12 cellular contexts compared by ENCODE assay signal in genomic region chr14:99229654-99230215, GRCh38. TPM values are rescaled to one million over a fixed set of nuclear protein-coding genes. Genes with fewer than 3 reads are reported as not detected.
DNase-seq lines count a peak whose midpoint lies in the region; ATAC-seq lines count a peak whose summit lies in the region.
"Had no signal": no experiment of that assay in that cellular context is flagged by ENCODE, and none has a peak within 500 bp of the region (broad histone marks: within the 10 kb centered on the region; RNA-seq: fewer than 3 reads in every experiment).

No MANE protein-coding gene starts in this region.

- no peak overlapping the region for H2BK5ac ChIP-seq in mesendoderm (ENCODE audit: low read length)

- CTCF ChIA-PET in activated CD4-positive, alpha-beta memory T cell treated with anti-CD3 and anti-CD28 coated beads, Interleukin-2, amount 10 ng/mL, durations not matched to agents 7 days and 5 days (lab: Charles Lee) = interaction anchor here (0.6 to 16.6 kb wide), 23 partner anchors 8 to 1252 kb away, joined by 3 to 214 read pairs (median 4); no protein-coding TSS in a partner anchor

- H3K4me2 ChIP-seq in mesendoderm (ENCODE audit: low read length) = no peak overlapping the region

- no peak overlapping the region for H3K23ac ChIP-seq in mesendoderm (ENCODE audit: low read length)

- no peak overlapping the region for H2BK15ac ChIP-seq in mesendoderm (replicated peaks; ENCODE audit: low read depth)

- no peaks in the 10 kb centered on the region for H3K27me3 ChIP-seq in mesendoderm (ENCODE audit: insufficient read depth, low read length, poor library complexity)
- H3K27me3 ChIP-seq: pancreas had no signal

- H3K27ac ChIP-seq in mesendoderm (ENCODE audit: low read depth, low read length) = no peak overlapping the region
- H3K27ac ChIP-seq: HL-60, pancreas had no signal

- H3K9me3 Mint-ChIP-seq in stimulated activated naive CD8-positive, alpha-beta T cell treated with anti-CD3 and anti-CD28 coated beads, Interleukin-15, Interleukin-2, amounts not matched to agents 100 ng/mL and 50 ng/mL, for 24 hours = no peaks in the 10 kb centered on the region
- no peaks in the 10 kb centered on the region for H3K9me3 Mint-ChIP-seq in activated CD4-positive, alpha-beta memory T cell treated with anti-CD3 and anti-CD28 coated beads, Interleukin-2, amount 10 ng/mL, durations not matched to agents 7 days and 5 days

- H2BK120ac ChIP-seq in mesendoderm (ENCODE audit: low read depth, low read length) = peak overlapping the region; percentile 19

- no peak overlapping the region for H4K5ac ChIP-seq in mesendoderm (ENCODE audit: low read length)

- H4K8ac ChIP-seq in mesendoderm (ENCODE audit: low read depth, low read length) = no peak overlapping the region

- H2AK5ac ChIP-seq in mesendoderm (ENCODE audit: low read length) = no peak overlapping the region

- H3K4ac ChIP-seq in mesendoderm (ENCODE audit: low read depth, low read length) = no peak overlapping the region

- H3K36me3 Mint-ChIP-seq in stimulated activated naive CD8-positive, alpha-beta T cell treated with anti-CD3 and anti-CD28 coated beads, Interleukin-15, Interleukin-2, amounts not matched to agents 100 ng/mL and 50 ng/mL, for 24 hours (ENCODE audit: low read depth) = peaks cover 38% of the 10 kb centered on the region
- peaks cover 80% of the 10 kb centered on the region for H3K36me3 Mint-ChIP-seq in activated CD4-positive, alpha-beta memory T cell treated with anti-CD3 and anti-CD28 coated beads, Interleukin-2, amount 10 ng/mL, durations not matched to agents 7 days and 5 days (ENCODE audit: low read depth)

- no peaks in the 10 kb centered on the region for H3K27me3 Mint-ChIP-seq in stimulated activated naive CD8-positive, alpha-beta T cell treated with anti-CD3 and anti-CD28 coated beads, Interleukin-15, Interleukin-2, amounts not matched to agents 100 ng/mL and 50 ng/mL, for 24 hours
- H3K27me3 Mint-ChIP-seq in activated CD4-positive, alpha-beta memory T cell treated with anti-CD3 and anti-CD28 coated beads, Interleukin-2, amount 10 ng/mL, durations not matched to agents 7 days and 5 days = no peaks in the 10 kb centered on the region

- H3K4me1 Mint-ChIP-seq in stimulated activated naive CD8-positive, alpha-beta T cell treated with anti-CD3 and anti-CD28 coated beads, Interleukin-15, Interleukin-2, amounts not matched to agents 100 ng/mL and 50 ng/mL, for 24 hours (ENCODE audit: low read depth) = peaks cover 98% of the 10 kb centered on the region
- peaks cover 95% of the 10 kb centered on the region for H3K4me1 Mint-ChIP-seq in activated CD4-positive, alpha-beta memory T cell treated with anti-CD3 and anti-CD28 coated beads, Interleukin-2, amount 10 ng/mL, durations not matched to agents 7 days and 5 days

- H3K79me1 ChIP-seq in mesendoderm (ENCODE audit: low read length) = peaks cover 40% of the 10 kb centered on the region

- ATAC-seq in stimulated activated naive CD8-positive, alpha-beta T cell treated with anti-CD3 and anti-CD28 coated beads, Interleukin-15, Interleukin-2, amounts not matched to agents 100 U/mL and 50 U/mL, for 24 hours = no peak
- ATAC-seq in HG03439 (IDR thresholded peaks at IDR 0.05; ENCODE audit: unreplicated experiment) (no peak), GM18519 (IDR thresholded peaks at IDR 0.05; ENCODE audit: low FRiP score, unreplicated experiment) (no peak)

- peak overlapping the region; percentile 96 for H3K27ac Mint-ChIP-seq in stimulated activated naive CD8-positive, alpha-beta T cell treated with anti-CD3 and anti-CD28 coated beads, Interleukin-15, Interleukin-2, amounts not matched to agents 100 ng/mL and 50 ng/mL, for 24 hours
- peak overlapping the region; percentile 99 for H3K27ac Mint-ChIP-seq in activated CD4-positive, alpha-beta memory T cell treated with anti-CD3 and anti-CD28 coated beads, Interleukin-2, amount 10 ng/mL, durations not matched to agents 7 days and 5 days

- peaks cover 5% of the 10 kb centered on the region for H3K4me1 ChIP-seq in mesendoderm (ENCODE audit: control insufficient read depth, low read depth, low read length)

- peak overlapping the region; percentile 69 for H3K4me3 Mint-ChIP-seq in stimulated activated naive CD8-positive, alpha-beta T cell treated with anti-CD3 and anti-CD28 coated beads, Interleukin-15, Interleukin-2, amounts not matched to agents 100 ng/mL and 50 ng/mL, for 24 hours
- peak overlapping the region; percentile 73 for H3K4me3 Mint-ChIP-seq in activated CD4-positive, alpha-beta memory T cell treated with anti-CD3 and anti-CD28 coated beads, Interleukin-2, amount 10 ng/mL, durations not matched to agents 7 days and 5 days

- peak overlapping the region; percentile 58 for H3K56ac ChIP-seq in mesendoderm (ENCODE audit: low read length)

- H3K18ac ChIP-seq in mesendoderm (ENCODE audit: low read length) = peak overlapping the region; percentile 94

- no peak for DNase-seq in stimulated activated naive CD8-positive, alpha-beta T cell treated with anti-CD3 and anti-CD28 coated beads, Interleukin-15, Interleukin-2, amounts not matched to agents 100 U/mL and 50 U/mL, for 24 hours
- no peak for DNase-seq in activated CD4-positive, alpha-beta memory T cell treated with anti-CD3 and anti-CD28 coated beads, Interleukin-2, amount 10 ng/mL, durations not matched to agents 7 days and 5 days
- no peak for DNase-seq in mesendoderm
- DNase-seq in Kasumi-1 (lab: John Stamatoyannopoulos, UW) = no peak
- DNase-seq in GOT3 (lab: John Stamatoyannopoulos, UW) = no peak
- DNase-seq: foreskin fibroblast, MV-4-11, pancreas had no signal

- POLR2A ChIA-PET in activated CD4-positive, alpha-beta memory T cell treated with anti-CD3 and anti-CD28 coated beads, Interleukin-2, amount 10 ng/mL, durations not matched to agents 7 days and 5 days (lab: Charles Lee) = interaction anchor here (0.8 to 41.9 kb wide), 11 partner anchors 3 to 1253 kb away, joined by 3 to 1689 read pairs (median 6); partner anchors contain the start of gene BCL11B

- H3K79me2 ChIP-seq in mesendoderm (ENCODE audit: control insufficient read depth, insufficient read depth, low read length) = peaks cover 53% of the 10 kb centered on the region

- no CpG with 5 or more reads among the region's 10 CpGs for WGBS in mesendoderm (ENCODE audit: extremely low coverage, insufficient coverage, low lambda C conversion rate)

- no peak overlapping the region for H3K4me3 ChIP-seq in mesendoderm (ENCODE audit: low read length)
- H3K4me3 ChIP-seq: pancreas had no signal

- peak overlapping the region; percentile 8 for H3K9ac ChIP-seq in mesendoderm (ENCODE audit: low read length)

- no peaks in the 10 kb centered on the region for H3K36me3 ChIP-seq in mesendoderm (ENCODE audit: control insufficient read depth, insufficient read depth, low read length)
- H3K36me3 ChIP-seq: pancreas had no signal

RNA-seq across cellular contexts. Expression of gene BCL11B, which starts 42.3 kb away (rescaled TPM):
- 10 to 100 TPM; 81.7 to 82.0 TPM for total RNA-seq in activated CD4-positive, alpha-beta memory T cell treated with anti-CD3 and anti-CD28 coated beads, Interleukin-2, amount 10 ng/mL, durations not matched to agents 7 days and 5 days
- polyA plus RNA-seq in mesendoderm (2013, experiment 1 of 2) = 2.8 TPM
- 2.5 TPM for polyA plus RNA-seq in mesendoderm (2013, experiment 2 of 2)
